Comparison of ENCODE assay signal across 8 cellular contexts in genomic region chr6:85449818-85450577, GRCh38. TPM values are rescaled to one million over a fixed set of nuclear protein-coding genes. Genes with fewer than 3 reads are reported as not detected.
A peak's percentile ranks its signal among the peaks of the same experiment; 100 is the strongest.
DNase-seq lines count a peak whose midpoint lies in the region; ATAC-seq and TF ChIP-seq lines count a peak whose summit lies in the region.

Gene NT5E, plus strand, starts transcription at chr6:85450083. Its CDS starts 57 bp downstream, at chr6:85450140.

- H3K4me1 ChIP-seq in IMR-90 (ENCODE audit: control insufficient read depth, insufficient read depth, low read length) (peaks cover 26% of the 10 kb centered on the region), mesodermal cell (ENCODE audit: control insufficient read depth, insufficient read depth, low read length, poor library complexity, severe bottlenecking) (peaks cover 9% of the 10 kb centered on the region)

- peak within 1 kb of the TSS; percentile 73 for H4K5ac ChIP-seq in IMR-90 (ENCODE audit: low read depth, low read length)

- peak within 1 kb of the TSS; percentile 86 for H3K4ac ChIP-seq in IMR-90 (ENCODE audit: low read depth, low read length)

- peaks cover 16% of the 10 kb centered on the region for H3K9me1 ChIP-seq in IMR-90 (ENCODE audit: insufficient read depth, low read length)

- H3K27ac ChIP-seq in IMR-90 (ENCODE audit: insufficient read depth, low read length) = peak within 1 kb of the TSS; percentile 92
- no peak within 1 kb of the TSS for H3K27ac ChIP-seq in mesodermal cell (ENCODE audit: low read depth, low read length, severe bottlenecking)

- peaks cover 67% of the 10 kb centered on the region for H3K4me1 Mint-ChIP-seq in activated CD8-positive, alpha-beta T cell treated with anti-CD3 and anti-CD28 coated beads, Interleukin-2, amount 10 ng/mL, durations not matched to agents 7 days and 5 days (ENCODE audit: low read depth)
- peaks cover 36% of the 10 kb centered on the region for H3K4me1 Mint-ChIP-seq in endothelial cell (ENCODE audit: unreplicated experiment)

- TF ChIP-seq POLR2A in IMR-90 (IDR thresholded peaks at IDR 0.05; ENCODE audit: low read depth, low read length) = peak; percentile 89

- ATAC-seq in GM21576 (IDR thresholded peaks at IDR 0.05; ENCODE audit: unreplicated experiment) = peak; percentile 74
- ATAC-seq in IMR-90 (ENCODE audit: low read depth) = peak; percentile 87
- ATAC-seq in activated CD8-positive, alpha-beta T cell treated with anti-CD3 and anti-CD28 coated beads, Interleukin-2, amount 10 ng/mL, durations not matched to agents 7 days and 5 days = peak; percentile 64

- peak within 1 kb of the TSS; percentile 87 for H3K18ac ChIP-seq in IMR-90 (ENCODE audit: low read depth, low read length)

- no peaks in the 10 kb centered on the region for H3K27me3 ChIP-seq in IMR-90 (ENCODE audit: control insufficient read depth, insufficient read depth, low read length)

- H3K56ac ChIP-seq in IMR-90 (ENCODE audit: extremely low read depth, insufficient read depth, low read length) = peak within 1 kb of the TSS; percentile 76

- peak within 1 kb of the TSS; percentile 89 for H3K27ac Mint-ChIP-seq in activated CD8-positive, alpha-beta T cell treated with anti-CD3 and anti-CD28 coated beads, Interleukin-2, amount 10 ng/mL, durations not matched to agents 7 days and 5 days
- peak within 1 kb of the TSS; percentile 74 for H3K27ac Mint-ChIP-seq in endothelial cell (ENCODE audit: unreplicated experiment)

- H2BK120ac ChIP-seq in IMR-90 (ENCODE audit: low read depth, low read length) = peak within 1 kb of the TSS; percentile 86

- CTCF ChIA-PET in GM10248 (lab: Yijun Ruan, JAX) (interaction anchor here (1.0 to 8.9 kb wide), 14 partner anchors 11 to 226 kb away, joined by 3 to 70 read pairs (median 4); no protein-coding TSS in a partner anchor), IMR-90 (lab: Yijun Ruan, JAX) (interaction anchor here (0.6 to 1.8 kb wide), 7 partner anchors 33 to 95 kb away, joined by 3 to 12 read pairs (median 3); no protein-coding TSS in a partner anchor)
- CTCF ChIA-PET in activated CD8-positive, alpha-beta T cell treated with anti-CD3 and anti-CD28 coated beads, Interleukin-2, amount 10 ng/mL, durations not matched to agents 7 days and 5 days (lab: Charles Lee) = interaction anchor here (0.8 to 9.1 kb wide), 16 partner anchors 10 to 95 kb away, joined by 3 to 158 read pairs (median 5); no protein-coding TSS in a partner anchor

- peaks cover 25% of the 10 kb centered on the region for H4K20me1 ChIP-seq in IMR-90 (ENCODE audit: insufficient read depth, low read length)

- peak within 1 kb of the TSS; percentile 74 for H4K91ac ChIP-seq in IMR-90 (ENCODE audit: insufficient read depth, low read depth, low read length)

- H3K4me2 ChIP-seq in IMR-90 (ENCODE audit: low read depth, low read length) = peak within 1 kb of the TSS; percentile 98

- in situ Hi-C loops in IMR-90 (cut with MboI; ENCODE audit: low sequenced_read_pairs) = loop anchor here (5.0 to 10.0 kb wide), 2 partner anchors 43 to 225 kb away; no protein-coding TSS in a partner anchor

- H2BK15ac ChIP-seq in IMR-90 (ENCODE audit: low read depth, low read length) = peak within 1 kb of the TSS; percentile 89; the same call in 2 of the 3 replicates

- POLR2A ChIA-PET in GM10248 (lab: Yijun Ruan, JAX) = interaction anchor here (0.5 to 2.1 kb wide), 4 partner anchors 12 to 229 kb away, joined by 3 to 16 read pairs (median 4); no protein-coding TSS in a partner anchor
- POLR2A ChIA-PET in IMR-90 (lab: Charles Lee; ENCODE audit: unreplicated experiment) = interaction anchor here (0.6 to 3.8 kb wide), 7 partner anchors 9 to 194 kb away, joined by 3 to 40 read pairs (median 3); no protein-coding TSS in a partner anchor
- POLR2A ChIA-PET in activated CD8-positive, alpha-beta T cell treated with anti-CD3 and anti-CD28 coated beads, Interleukin-2, amount 10 ng/mL, durations not matched to agents 7 days and 5 days (lab: Charles Lee) = interaction anchor here (0.6 to 3.2 kb wide), 17 partner anchors 9 to 1590 kb away, joined by 3 to 31 read pairs (median 6); partner anchors contain the start of gene SNX14

- TF ChIP-seq CTCF in GM10248 (IDR thresholded peaks at IDR 0.05; ENCODE audit: control extremely low read depth, extremely low read depth, low read depth, missing control alignments) = peak; percentile 30
- TF ChIP-seq CTCF in IMR-90 (conservative IDR thresholded peaks at IDR 0.05; ENCODE audit: low read depth, low read length) = no peak; the same call in 1 of the 2 replicates
- no peak for TF ChIP-seq CTCF in endothelial cell (IDR thresholded peaks at IDR 0.05; ENCODE audit: unreplicated experiment)

- H3K4me3 Mint-ChIP-seq in activated CD8-positive, alpha-beta T cell treated with anti-CD3 and anti-CD28 coated beads, Interleukin-2, amount 10 ng/mL, durations not matched to agents 7 days and 5 days = peak within 1 kb of the TSS; percentile 93
- peak within 1 kb of the TSS; percentile 93 for H3K4me3 Mint-ChIP-seq in endothelial cell (ENCODE audit: unreplicated experiment)

- peak within 1 kb of the TSS; percentile 97 for H3K4me3 ChIP-seq in IMR-90 (ENCODE audit: insufficient read depth, low read depth, low read length)
- peak within 1 kb of the TSS; percentile 58 for H3K4me3 ChIP-seq in mesodermal cell (ENCODE audit: extremely low read depth, insufficient read depth, low read length, poor library complexity, severe bottlenecking)

- no peaks in the 10 kb centered on the region for H3K9me3 ChIP-seq in IMR-90 (ENCODE audit: control insufficient read depth, insufficient read depth, low read length)
- no peaks in the 10 kb centered on the region for H3K9me3 ChIP-seq in mesodermal cell (ENCODE audit: control insufficient read depth, low read length)

- intact Hi-C loops in IMR-90 (cut with micrococcal nuclease) = loop anchor here (1.0 to 10.0 kb wide), 6 partner anchors 27 to 225 kb away; partner anchors contain the start of gene SYNCRIP

- dilution Hi-C loops in IMR-90 (cut with HindIII; ENCODE audit: low sequenced_read_pairs, unreplicated experiment) = no loop called here

- BruUV-seq in IMR-90 (replicated peaks; lab: Mats Ljungman, UMichigan) = TSS peak; percentile 46

- peak within 1 kb of the TSS; percentile 97 for H2BK5ac ChIP-seq in IMR-90 (ENCODE audit: low read depth, low read length, poor library complexity, severe bottlenecking)

- peaks cover 3% of the 10 kb centered on the region; the same call in 1 of the 2 replicates for H3K36me3 ChIP-seq in IMR-90 (ENCODE audit: control insufficient read depth, insufficient read depth, low read length)
- H3K36me3 ChIP-seq in mesodermal cell (ENCODE audit: control insufficient read depth, insufficient read depth, low read length) = no peaks in the 10 kb centered on the region

- H2AK5ac ChIP-seq in IMR-90 (ENCODE audit: low read depth, low read length) = peak within 1 kb of the TSS; percentile 96

- H3K79me1 ChIP-seq in IMR-90 (ENCODE audit: low read depth in 1 of 2, low read length in 2 of 2) = peaks cover 19 to 40% of the 10 kb centered on the region in 2 experiments

- no peak for TF ChIP-seq RAD21 in IMR-90 (IDR thresholded peaks at IDR 0.05; ENCODE audit: low read length)

- peak within 1 kb of the TSS; percentile 98 for H3K23ac ChIP-seq in IMR-90 (ENCODE audit: low read depth, low read length)

- peak within 1 kb of the TSS; percentile 61 to 79 for H4K8ac ChIP-seq in IMR-90 (ENCODE audit: low read depth in 2 of 2, low read length in 2 of 2)

- peak within 1 kb of the TSS; percentile 88 for H2AFZ ChIP-seq in IMR-90 (replicated peaks; ENCODE audit: low read length, poor library complexity)

- peak; percentile 87 for DNase-seq in GM10248 (ENCODE audit: extremely low spot score)
- DNase-seq in IMR-90 = peak; percentile 69
- DNase-seq in activated CD8-positive, alpha-beta T cell treated with anti-CD3 and anti-CD28 coated beads, Interleukin-2, amount 10 ng/mL, durations not matched to agents 7 days and 5 days = peak; percentile 74
- peak; percentile 71 for DNase-seq in endothelial cell (ENCODE audit: low spot score)
- DNase-seq in stromal cell of bone marrow (ENCODE audit: low read depth) = peak; percentile 83
- DNase-seq in H4 (ENCODE audit: low spot score) = no peak

- no peaks in the 10 kb centered on the region for H3K9me3 Mint-ChIP-seq in activated CD8-positive, alpha-beta T cell treated with anti-CD3 and anti-CD28 coated beads, Interleukin-2, amount 10 ng/mL, durations not matched to agents 7 days and 5 days (ENCODE audit: insufficient read depth)
- no peaks in the 10 kb centered on the region for H3K9me3 Mint-ChIP-seq in endothelial cell (ENCODE audit: unreplicated experiment)

- peak within 1 kb of the TSS; percentile 85 for H2AK9ac ChIP-seq in IMR-90 (replicated peaks; ENCODE audit: low read depth, low read length, poor library complexity)

- H2BK20ac ChIP-seq in IMR-90 (ENCODE audit: low read depth, low read length) = peak within 1 kb of the TSS; percentile 52

- peak within 1 kb of the TSS; percentile 93 for H3K9ac ChIP-seq in IMR-90 (ENCODE audit: low read depth, low read length)

- WGBS in IMR-90 (ENCODE audit: extremely low coverage in 2 of 2, insufficient read length in 1 of 2), 2 experiments = 0% methylated on average over 56 of the region's 82 CpGs; no CpG with 5 or more reads in 1 of the 2 experiments
- 0 to 1% methylated on average over 73 to 75 of the region's 82 CpGs for WGBS in mesodermal cell (ENCODE audit: insufficient coverage in 2 of 2), 2 experiments

- peak within 1 kb of the TSS; percentile 98 for H3K14ac ChIP-seq in IMR-90 (replicated peaks; ENCODE audit: low read depth, low read length)

- H3K36me3 Mint-ChIP-seq in activated CD8-positive, alpha-beta T cell treated with anti-CD3 and anti-CD28 coated beads, Interleukin-2, amount 10 ng/mL, durations not matched to agents 7 days and 5 days (ENCODE audit: low read depth) = peaks cover 6% of the 10 kb centered on the region
- no peaks in the 10 kb centered on the region for H3K36me3 Mint-ChIP-seq in endothelial cell (ENCODE audit: low read depth, unreplicated experiment)

- peaks cover 11% of the 10 kb centered on the region for H3K27me3 Mint-ChIP-seq in activated CD8-positive, alpha-beta T cell treated with anti-CD3 and anti-CD28 coated beads, Interleukin-2, amount 10 ng/mL, durations not matched to agents 7 days and 5 days (ENCODE audit: low read depth)
- H3K27me3 Mint-ChIP-seq in endothelial cell (ENCODE audit: unreplicated experiment) = peaks cover 2% of the 10 kb centered on the region

TF ChIP-seq in IMR-90, 13 proteins besides CTCF, POLR2A, EP300 and RAD21 (continues in another document):
- peak; percentile 22; the same call in 1 of the 2 replicates for TF ChIP-seq BHLHE40 (IDR thresholded peaks at IDR 0.05; ENCODE audit: low read depth, low read length)
- peak; percentile 5; the same call in 1 of the 2 replicates for TF ChIP-seq MXI1 (IDR thresholded peaks at IDR 0.05; ENCODE audit: borderline replicate concordance, low read depth, low read length)

RNA-seq across cellular contexts. Expression of gene NT5E, which starts in this region (rescaled TPM):
- 280 and 281 TPM in 2 replicates for total RNA-seq in IMR-90 (2012; rRNA removed)
- polyA plus RNA-seq in IMR-90 (2012; rRNA removed) = 153 and 178 TPM in 2 replicates
- polyA plus RNA-seq in IMR-90 (2012; cell fraction: cytosol; rRNA removed) = 55.3 and 126 TPM in 2 replicates
- polyA plus RNA-seq in IMR-90 (2012; cell fraction: nucleus; rRNA removed; ENCODE audit: low replicate concordance) = 66.2 and 102 TPM in 2 replicates
- total RNA-seq in activated CD8-positive, alpha-beta T cell treated with anti-CD3 and anti-CD28 coated beads, Interleukin-2, amount 10 ng/mL, durations not matched to agents 7 days and 5 days = 1 to 10 TPM; 7.4 to 7.6 TPM
- 47.1 TPM for total RNA-seq in endothelial cell (ENCODE audit: unreplicated experiment)
- polyA plus RNA-seq in mesodermal cell (2013, experiment 1 of 2) = 17.1 TPM
- 19.3 TPM for polyA plus RNA-seq in mesodermal cell (2013, experiment 2 of 2)
- 0.08 and 0.15 TPM in 2 replicates for total RNA-seq in H4 (2014; rRNA removed; shearing (Covaris generic))
